18 cellular contexts compared by ENCODE assay signal in genomic region chr1:41640141-41640751, GRCh38.
A peak's percentile ranks its signal among the peaks of the same experiment; 100 is the strongest.
DNase-seq lines count a peak whose midpoint lies in the region; ATAC-seq and TF ChIP-seq lines count a peak whose summit lies in the region.
"Had no signal": no experiment of that assay in that cellular context is flagged by ENCODE, and none has a peak within 500 bp of the region (broad histone marks: within the 10 kb centered on the region; RNA-seq: fewer than 3 reads in every experiment).

No MANE protein-coding gene starts in this region.

- H3K27ac ChIP-seq in endodermal cell (ENCODE audit: low read depth, low read length) (no peak overlapping the region), thymus (ENCODE audit: low read depth) (peak overlapping the region; percentile 15), foreskin keratinocyte (no peak overlapping the region)
- H3K27ac ChIP-seq: lower lobe of right lung, transverse colon had no signal

- no peaks in the 10 kb centered on the region for H3K9me3 ChIP-seq in endodermal cell (ENCODE audit: control insufficient read depth, low read length)
- no peaks in the 10 kb centered on the region for H3K9me3 ChIP-seq in thymus (ENCODE audit: control insufficient read depth)
- H3K9me3 ChIP-seq: lower lobe of right lung, transverse colon had no signal

- H3K9ac ChIP-seq in endodermal cell (ENCODE audit: extremely low read depth, low read length, poor library complexity, severe bottlenecking), result no peak overlapping the region

- peak; percentile 53 for ATAC-seq in activated B cell treated with CpG ODN at 0.5 μM for 24 hours (ENCODE audit: low read depth)
- no peak for ATAC-seq in foreskin keratinocyte
- no peak for ATAC-seq in HG03442 (IDR thresholded peaks at IDR 0.05; ENCODE audit: unreplicated experiment)

- H3K36me3 Mint-ChIP-seq in activated naive CD4-positive, alpha-beta T cell treated with anti-CD3 and anti-CD28 coated beads for 36 hours (ENCODE audit: low read depth), result peaks cover 11% of the 10 kb centered on the region
- H3K36me3 Mint-ChIP-seq in activated B cell treated with CpG ODN at 0.5 μM for 24 hours (ENCODE audit: low read depth), result no peaks in the 10 kb centered on the region
- no peaks in the 10 kb centered on the region for H3K36me3 Mint-ChIP-seq in endodermal cell (ENCODE audit: low read depth)

- POLR2A ChIA-PET in activated B cell treated with CpG ODN at 0.5 μM for 24 hours (lab: Charles Lee), result interaction anchor here (0.6 to 0.8 kb wide), 2 partner anchors 25 to 99 kb away, joined by 3 read pairs; no protein-coding TSS in a partner anchor

- H3K4me1 ChIP-seq in endodermal cell (ENCODE audit: control insufficient read depth, insufficient read depth, low read length) (no peaks in the 10 kb centered on the region), thymus (ENCODE audit: control insufficient read depth, insufficient read depth, low read length) (peaks cover 24% of the 10 kb centered on the region), foreskin keratinocyte (no peaks in the 10 kb centered on the region)
- H3K4me1 ChIP-seq: lower lobe of right lung, transverse colon had no signal

- DNase-seq in activated naive CD4-positive, alpha-beta T cell treated with anti-CD3 and anti-CD28 coated beads for 36 hours, result peak; percentile 34
- DNase-seq in activated naive CD4-positive, alpha-beta T cell treated with Interleukin-2 at 50 U/mL for 16 hours, result no peak
- DNase-seq in activated B cell treated with CpG ODN at 0.5 μM for 24 hours (no peak), endodermal cell (peak; percentile 51), NAMALWA (ENCODE audit: low spot score) (no peak), foreskin keratinocyte (no peak)
- DNase-seq: activated gamma-delta T cell treated with Interleukin-2 at 50 U/mL for 16 hours, DMS 273 treated with DMSO at 0.1 percent for 48 hours, foreskin melanocyte, GOT3, lower lobe of right lung, NCI-H1930, NCI-H69, RPMI8226, transverse colon had no signal

- H3K4me3 Mint-ChIP-seq in activated naive CD4-positive, alpha-beta T cell treated with anti-CD3 and anti-CD28 coated beads for 36 hours, result peak overlapping the region; percentile 47
- H3K4me3 Mint-ChIP-seq in activated B cell treated with CpG ODN at 0.5 μM for 24 hours (peak overlapping the region; percentile 25), endodermal cell (no peak overlapping the region)
- H3K4me3 Mint-ChIP-seq: neural crest cell had no signal

- H3K27ac Mint-ChIP-seq in activated naive CD4-positive, alpha-beta T cell treated with anti-CD3 and anti-CD28 coated beads for 36 hours, result no peak overlapping the region
- H3K27ac Mint-ChIP-seq in activated B cell treated with CpG ODN at 0.5 μM for 24 hours, result peak overlapping the region; percentile 79
- H3K27ac Mint-ChIP-seq in endodermal cell, result no peak overlapping the region

- 86 to 94% methylated on average over 5 to 9 of the region's 12 CpGs for WGBS in endodermal cell (ENCODE audit: insufficient coverage in 1 of 2, insufficient read length in 1 of 2), 2 experiments
- WGBS in thymus, result 80% methylated on average over 12 of the region's 12 CpGs

- H3K4me1 Mint-ChIP-seq in activated naive CD4-positive, alpha-beta T cell treated with anti-CD3 and anti-CD28 coated beads for 36 hours (ENCODE audit: low read depth), result peaks cover 42% of the 10 kb centered on the region
- H3K4me1 Mint-ChIP-seq in activated B cell treated with CpG ODN at 0.5 μM for 24 hours, result peaks cover 41% of the 10 kb centered on the region
- no peaks in the 10 kb centered on the region for H3K4me1 Mint-ChIP-seq in endodermal cell
- H3K4me1 Mint-ChIP-seq: neural crest cell had no signal

- no peak overlapping the region for H3K4me3 ChIP-seq in endodermal cell (ENCODE audit: low read length)
- H3K4me3 ChIP-seq in thymus (ENCODE audit: low read length), result no peak overlapping the region
- H3K4me3 ChIP-seq: lower lobe of right lung, transverse colon had no signal

- TF ChIP-seq CTCF in activated B cell treated with CpG ODN at 0.5 μM for 24 hours (IDR thresholded peaks at IDR 0.05) (no peak), endodermal cell (conservative IDR thresholded peaks at IDR 0.05) (no peak), foreskin keratinocyte (conservative IDR thresholded peaks at IDR 0.05) (no peak)

- CTCF ChIA-PET in activated naive CD4-positive, alpha-beta T cell treated with anti-CD3 and anti-CD28 coated beads for 36 hours (lab: Charles Lee), result interaction anchor here (0.7 to 1.4 kb wide), 2 partner anchors 17 to 251 kb away, joined by 3 to 4 read pairs; no protein-coding TSS in a partner anchor
- CTCF ChIA-PET in activated B cell treated with CpG ODN at 0.5 μM for 24 hours (lab: Charles Lee), result interaction anchor here (1.7 kb wide), 1 partner anchor 13 kb away, joined by 4 read pairs; no protein-coding TSS in a partner anchor

- no peaks in the 10 kb centered on the region for H3K9me3 Mint-ChIP-seq in activated naive CD4-positive, alpha-beta T cell treated with anti-CD3 and anti-CD28 coated beads for 36 hours
- H3K9me3 Mint-ChIP-seq in activated B cell treated with CpG ODN at 0.5 μM for 24 hours (no peaks in the 10 kb centered on the region), endodermal cell (no peaks in the 10 kb centered on the region)
- H3K9me3 Mint-ChIP-seq: neural crest cell had no signal

- no peaks in the 10 kb centered on the region for H3K27me3 Mint-ChIP-seq in activated naive CD4-positive, alpha-beta T cell treated with anti-CD3 and anti-CD28 coated beads for 36 hours (ENCODE audit: low read depth)
- H3K27me3 Mint-ChIP-seq in activated B cell treated with CpG ODN at 0.5 μM for 24 hours (no peaks in the 10 kb centered on the region), endodermal cell (ENCODE audit: insufficient read depth) (no peaks in the 10 kb centered on the region)

- H3K27me3 ChIP-seq in endodermal cell (ENCODE audit: control insufficient read depth, insufficient read depth, low read length, poor library complexity, severe bottlenecking) (no peaks in the 10 kb centered on the region), thymus (ENCODE audit: control insufficient read depth, insufficient read depth) (no peaks in the 10 kb centered on the region), foreskin keratinocyte (no peaks in the 10 kb centered on the region)
- H3K27me3 ChIP-seq: transverse colon had no signal

- intact Hi-C loops in activated naive CD4-positive, alpha-beta T cell treated with anti-CD3 and anti-CD28 coated beads for 36 hours (cut with micrococcal nuclease), result no loop called here
- intact Hi-C loops in activated B cell treated with CpG ODN at 0.5 μM for 24 hours (cut with micrococcal nuclease), result loop anchor here (5.0 kb wide), 1 partner anchor 63 kb away; no protein-coding TSS in a partner anchor

- H3K36me3 ChIP-seq in endodermal cell (ENCODE audit: control insufficient read depth, insufficient read depth, low read length) (no peaks in the 10 kb centered on the region), thymus (ENCODE audit: control insufficient read depth, insufficient read depth) (no peaks in the 10 kb centered on the region)
- H3K36me3 ChIP-seq: lower lobe of right lung, transverse colon had no signal

Comparison
In these comparisons a context has a peak if more than half of its experiments do, and no peak if none do; other contexts are left out.
1. DNase-seq: peak in activated naive CD4-positive, alpha-beta T cell treated with anti-CD3 and anti-CD28 coated beads for 36 hours (single experiment) and endodermal cell (single experiment); none in activated naive CD4-positive, alpha-beta T cell treated with Interleukin-2 at 50 U/mL for 16 hours (single experiment), activated B cell treated with CpG ODN at 0.5 μM for 24 hours (single experiment), NAMALWA (single experiment) and foreskin keratinocyte (0 of 2).